ENCODE assay signal across 12 cellular contexts in the genomic region with DNA sequence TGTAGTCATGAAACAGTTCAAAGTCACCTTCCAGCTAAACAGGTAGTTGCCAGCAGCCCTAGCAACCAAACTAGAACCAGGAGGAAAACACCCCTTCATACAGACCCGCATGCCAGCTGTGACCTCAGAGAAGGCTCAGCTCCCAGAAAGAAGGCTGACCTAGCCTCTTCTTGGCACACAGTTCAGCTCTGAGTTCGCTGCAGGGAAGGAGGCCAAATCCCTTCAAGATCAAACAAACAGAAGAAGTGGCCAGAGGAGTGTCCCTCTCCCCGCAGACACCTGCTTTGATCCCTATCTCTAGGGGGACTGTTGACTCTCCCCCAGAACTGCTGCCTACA. TPM values are rescaled to one million over a fixed set of nuclear protein-coding genes. Genes with fewer than 3 reads are reported as not detected.
DNase-seq lines count a peak whose midpoint lies in the region; ATAC-seq and TF ChIP-seq lines count a peak whose summit lies in the region.
"Had no signal": no experiment of that assay in that cellular context is flagged by ENCODE, and none has a peak within 500 bp of the region (broad histone marks: within the 10 kb centered on the region; RNA-seq: fewer than 3 reads in every experiment).

No MANE protein-coding gene starts in this region.

- intact Hi-C loops in sciatic nerve (cut with DNase I): no loop called here

- in situ Hi-C loops in GM13977 (cut with MboI; ENCODE audit: low pct_unique_long_range_greater_than_20kb, low sequenced_read_pairs, unreplicated experiment): no loop called here

- peaks cover 52% of the 10 kb centered on the region for H3K36me3 Mint-ChIP-seq in activated T-cell treated with anti-CD3 and anti-CD28 coated beads, Interleukin-2, amount 50 U/mL, for 24 hours (ENCODE audit: low read depth)

- TF ChIP-seq CTCF in VCaP (conservative IDR thresholded peaks at IDR 0.05): no peak
- no peak for TF ChIP-seq CTCF in GM13977 (IDR thresholded peaks at IDR 0.05; ENCODE audit: extremely low read depth, insufficient read depth, missing control alignments)

- H3K27ac ChIP-seq in VCaP: peak overlapping the region; percentile 42
- H3K27ac ChIP-seq: HL-60 had no signal

- H3K27me3 Mint-ChIP-seq in activated T-cell treated with anti-CD3 and anti-CD28 coated beads, Interleukin-2, amount 50 U/mL, for 24 hours: no peaks in the 10 kb centered on the region

- H3K4me3 Mint-ChIP-seq in activated T-cell treated with anti-CD3 and anti-CD28 coated beads, Interleukin-2, amount 50 U/mL, for 24 hours: peak overlapping the region; percentile 8
- H3K4me3 Mint-ChIP-seq: stimulated activated effector memory CD8-positive, alpha-beta T cell treated with anti-CD3 and anti-CD28 coated beads, Interleukin-12 subunit alpha, Interleukin-12 subunit beta, amount 100 ng/mL, for 72 hours had no signal

- peak; percentile 73 for ATAC-seq in sciatic nerve
- ATAC-seq in activated CD4-positive, CD25-positive, alpha-beta regulatory T cell treated with anti-CD3 and anti-CD28 coated beads, Interleukin-2, amount 50 U/mL, for 24 hours: no peak

- no peak for DNase-seq in activated T-cell treated with anti-CD3 and anti-CD28 coated beads, Interleukin-2, amount 50 U/mL, for 24 hours
- DNase-seq in activated T-cell treated with anti-CD3 and anti-CD28 coated beads, Interleukin-2, amount 50 U/mL, for 1 hour: no peak
- peak; percentile 14 for DNase-seq in fibroblast of the conjunctiva (ENCODE audit: low read depth)
- DNase-seq in sciatic nerve (ENCODE audit: low spot score): no peak
- DNase-seq in NAMALWA (ENCODE audit: low spot score): no peak
- DNase-seq in GM13977 (ENCODE audit: low spot score): no peak
- DNase-seq: BE2C, NCI-H146 had no signal

- H3K4me1 Mint-ChIP-seq in activated T-cell treated with anti-CD3 and anti-CD28 coated beads, Interleukin-2, amount 50 U/mL, for 24 hours (ENCODE audit: low read depth): peaks cover 68% of the 10 kb centered on the region

- H3K9me3 Mint-ChIP-seq in activated T-cell treated with anti-CD3 and anti-CD28 coated beads, Interleukin-2, amount 50 U/mL, for 24 hours: no peaks in the 10 kb centered on the region
- H3K9me3 Mint-ChIP-seq: stimulated activated effector memory CD8-positive, alpha-beta T cell treated with anti-CD3 and anti-CD28 coated beads, Interleukin-12 subunit alpha, Interleukin-12 subunit beta, amount 100 ng/mL, for 72 hours had no signal

- peak overlapping the region; percentile 95 for H3K27ac Mint-ChIP-seq in activated T-cell treated with anti-CD3 and anti-CD28 coated beads, Interleukin-2, amount 50 U/mL, for 24 hours
- H3K27ac Mint-ChIP-seq: stimulated activated effector memory CD8-positive, alpha-beta T cell treated with anti-CD3 and anti-CD28 coated beads, Interleukin-12 subunit alpha, Interleukin-12 subunit beta, amount 100 ng/mL, for 72 hours had no signal

RNA-seq across cellular contexts. Expression of a gene that starts 56.0 kb away (rescaled TPM):
- 39.5 TPM for total RNA-seq in sciatic nerve
